8 cellular contexts compared by ENCODE assay signal in the genomic region with DNA sequence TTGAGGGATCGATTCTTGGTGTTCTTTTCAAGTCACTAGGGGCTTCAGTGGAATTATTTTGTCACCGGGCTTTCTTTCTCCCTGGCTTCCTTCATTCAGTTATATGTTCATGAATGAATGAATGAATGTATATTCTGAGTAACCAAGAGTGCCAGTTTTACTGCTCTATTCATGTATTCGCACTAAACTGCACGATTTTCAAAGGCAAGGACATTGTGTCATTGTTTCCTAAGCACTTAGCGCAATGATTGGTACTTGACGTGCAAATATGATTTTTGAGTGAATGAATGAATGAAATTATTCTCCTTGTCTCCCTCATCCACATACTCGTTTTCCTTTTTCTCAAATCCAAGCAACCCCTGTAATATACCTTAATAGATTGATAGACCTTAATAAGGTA. TPM values are rescaled to one million over a fixed set of nuclear protein-coding genes. Genes with fewer than 3 reads are reported as not detected.
A peak's percentile ranks its signal among the peaks of the same experiment; 100 is the strongest.
DNase-seq lines count a peak whose midpoint lies in the region; ATAC-seq and TF ChIP-seq lines count a peak whose summit lies in the region.

No MANE protein-coding gene starts in this region.

- TF ChIP-seq CTCF in liver (IDR thresholded peaks at IDR 0.05; ENCODE audit: low read depth, low read length, missing input control) (no peak), type B pancreatic cell (conservative IDR thresholded peaks at IDR 0.05) (no peak)

- peaks cover 3% of the 10 kb centered on the region for H3K36me3 Mint-ChIP-seq in activated naive CD4-positive, alpha-beta T cell treated with anti-CD3 and anti-CD28 coated beads for 36 hours (ENCODE audit: low read depth)
- H3K36me3 Mint-ChIP-seq in activated naive CD8-positive, alpha-beta T cell treated with anti-CD3 and anti-CD28 coated beads, Interleukin-2, amount 50 U/mL, for 24 hours (ENCODE audit: low read depth), result no peaks in the 10 kb centered on the region
- H3K36me3 Mint-ChIP-seq in type B pancreatic cell, result no peaks in the 10 kb centered on the region

- peak overlapping the region; percentile 63 to 83 (median 82) for H3K4me3 ChIP-seq in liver (ENCODE audit: low read depth in 1 of 3, low read length in 3 of 3)

- no peaks in the 10 kb centered on the region for H3K27me3 Mint-ChIP-seq in activated naive CD4-positive, alpha-beta T cell treated with anti-CD3 and anti-CD28 coated beads for 36 hours (ENCODE audit: low read depth)
- no peaks in the 10 kb centered on the region for H3K27me3 Mint-ChIP-seq in activated naive CD8-positive, alpha-beta T cell treated with anti-CD3 and anti-CD28 coated beads, Interleukin-2, amount 50 U/mL, for 24 hours
- H3K27me3 Mint-ChIP-seq in type B pancreatic cell, result no peaks in the 10 kb centered on the region

- no peaks in the 10 kb centered on the region for H3K9me3 ChIP-seq in liver (ENCODE audit: control insufficient read depth in 4 of 4, low read length in 3 of 4)

- H3K27ac ChIP-seq in liver (ENCODE audit: low read depth in 1 of 2, low read length in 2 of 2), result peak overlapping the region; percentile 90 to 99

- CTCF ChIA-PET in activated naive CD4-positive, alpha-beta T cell treated with anti-CD3 and anti-CD28 coated beads for 36 hours (lab: Charles Lee), result no interaction called here

- no peak for ATAC-seq in activated naive CD8-positive, alpha-beta T cell treated with anti-CD3 and anti-CD28 coated beads, Interleukin-2, amount 50 U/mL, for 24 hours
- ATAC-seq in HG03378 (IDR thresholded peaks at IDR 0.05; ENCODE audit: unreplicated experiment) (no peak), HG02970 (IDR thresholded peaks at IDR 0.05; ENCODE audit: low FRiP score, unreplicated experiment) (no peak)

- peaks cover 0 to 3% (median 2%) of the 10 kb centered on the region in 4 donors for H3K4me1 ChIP-seq in liver (ENCODE audit: control insufficient read depth in 4 of 4, insufficient read depth in 4 of 4, low read length in 3 of 4)

- DNase-seq in activated naive CD4-positive, alpha-beta T cell treated with anti-CD3 and anti-CD28 coated beads for 36 hours, result no peak
- no peak for DNase-seq in activated naive CD4-positive, alpha-beta T cell (lab: John Stamatoyannopoulos, UW)
- no peak for DNase-seq in activated naive CD8-positive, alpha-beta T cell treated with anti-CD3 and anti-CD28 coated beads, Interleukin-2, amount 50 U/mL, for 24 hours
- DNase-seq in type B pancreatic cell (ENCODE audit: extremely low spot score, unreplicated experiment) (no peak), NCI-H526 (lab: John Stamatoyannopoulos, UW) (no peak)

- peak overlapping the region; percentile 100 for H3K27ac Mint-ChIP-seq in activated naive CD4-positive, alpha-beta T cell treated with anti-CD3 and anti-CD28 coated beads for 36 hours
- H3K27ac Mint-ChIP-seq in activated naive CD8-positive, alpha-beta T cell treated with anti-CD3 and anti-CD28 coated beads, Interleukin-2, amount 50 U/mL, for 24 hours, result peak overlapping the region; percentile 99
- peak overlapping the region; percentile 95 for H3K27ac Mint-ChIP-seq in type B pancreatic cell

- H3K9me3 Mint-ChIP-seq in activated naive CD4-positive, alpha-beta T cell treated with anti-CD3 and anti-CD28 coated beads for 36 hours, result no peaks in the 10 kb centered on the region
- H3K9me3 Mint-ChIP-seq in activated naive CD8-positive, alpha-beta T cell treated with anti-CD3 and anti-CD28 coated beads, Interleukin-2, amount 50 U/mL, for 24 hours, result no peaks in the 10 kb centered on the region
- no peaks in the 10 kb centered on the region for H3K9me3 Mint-ChIP-seq in type B pancreatic cell

- H3K4me3 Mint-ChIP-seq in activated naive CD4-positive, alpha-beta T cell treated with anti-CD3 and anti-CD28 coated beads for 36 hours, result peak overlapping the region; percentile 99
- H3K4me3 Mint-ChIP-seq in activated naive CD8-positive, alpha-beta T cell treated with anti-CD3 and anti-CD28 coated beads, Interleukin-2, amount 50 U/mL, for 24 hours, result peak overlapping the region; percentile 93
- peak overlapping the region; percentile 97 for H3K4me3 Mint-ChIP-seq in type B pancreatic cell

- intact Hi-C loops in activated naive CD4-positive, alpha-beta T cell treated with anti-CD3 and anti-CD28 coated beads for 36 hours (cut with micrococcal nuclease), result loop anchor here (1.0 to 10.0 kb wide), 6 partner anchors 221 to 1181 kb away; partner anchors contain the start of genes BEND3, CEP57L1, OSTM1 and PDSS2

- no peak for TF ChIP-seq RAD21 in liver (IDR thresholded peaks at IDR 0.05)

- peaks cover 19% of the 10 kb centered on the region for H3K4me1 Mint-ChIP-seq in activated naive CD4-positive, alpha-beta T cell treated with anti-CD3 and anti-CD28 coated beads for 36 hours (ENCODE audit: low read depth)
- peaks cover 24% of the 10 kb centered on the region for H3K4me1 Mint-ChIP-seq in activated naive CD8-positive, alpha-beta T cell treated with anti-CD3 and anti-CD28 coated beads, Interleukin-2, amount 50 U/mL, for 24 hours
- peaks cover 9% of the 10 kb centered on the region for H3K4me1 Mint-ChIP-seq in type B pancreatic cell (ENCODE audit: unreplicated experiment)

- WGBS in liver, result 59% methylated on average over 7 of the region's 7 CpGs

- H3K36me3 ChIP-seq in liver (ENCODE audit: control insufficient read depth in 4 of 4, insufficient read depth in 3 of 4, low read depth in 1 of 4, low read length in 3 of 4), result no peaks in the 10 kb centered on the region

- H3K9ac ChIP-seq in liver (ENCODE audit: low read depth in 1 of 2, low read length in 2 of 2), result peak overlapping the region; percentile 69 to 97

- no peaks in the 10 kb centered on the region for H3K27me3 ChIP-seq in liver (ENCODE audit: control insufficient read depth in 4 of 4, insufficient read depth in 4 of 4, low read length in 3 of 4)

TF ChIP-seq in liver, 16 proteins besides CTCF, POLR2A, EP300 and RAD21:
- TF ChIP-seq, protein P1, sequence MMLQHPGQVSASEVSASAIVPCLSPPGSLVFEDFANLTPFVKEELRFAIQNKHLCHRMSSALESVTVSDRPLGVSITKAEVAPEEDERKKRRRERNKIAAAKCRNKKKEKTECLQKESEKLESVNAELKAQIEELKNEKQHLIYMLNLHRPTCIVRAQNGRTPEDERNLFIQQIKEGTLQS (IDR thresholded peaks at IDR 0.05), result no peak
- no peak for TF ChIP-seq GABPA (IDR thresholded peaks at IDR 0.05 in 1 of 2, conservative IDR thresholded peaks at IDR 0.05 in 1 of 2)

RNA-seq across cellular contexts. Expression of gene AFG1L, which starts 0.8 kb away (rescaled TPM):
- 1 to 10 TPM; 5.4 to 5.9 TPM for total RNA-seq in activated naive CD4-positive, alpha-beta T cell treated with anti-CD3 and anti-CD28 coated beads for 36 hours
- total RNA-seq in liver, result 1 to 10 TPM; 2.7 TPM
- 1 to 10 TPM; 2.7 to 2.8 TPM for polyA plus RNA-seq in liver
- total RNA-seq in type B pancreatic cell (ENCODE audit: low replicate concordance), result 7.8 and 9.6 TPM in 2 replicates

RNA-seq across cellular contexts. Expression of gene SNX3, which starts 34.8 kb away (rescaled TPM):
- 10 to 100 TPM; 59.9 to 65.7 TPM for total RNA-seq in activated naive CD4-positive, alpha-beta T cell treated with anti-CD3 and anti-CD28 coated beads for 36 hours
- 100 to 1,000 TPM in 1 of 2 donors, 10 to 100 TPM in 1; 67.9 to 161 TPM for total RNA-seq in liver
- 100 to 1,000 TPM in 1 of 2 donors, 10 to 100 TPM in 1; 98.0 to 124 TPM for polyA plus RNA-seq in liver
- 93.1 and 126 TPM in 2 replicates for total RNA-seq in type B pancreatic cell (ENCODE audit: low replicate concordance)
